In genomic region chr6:84449220-84449619, GRCh38 we compare ENCODE assay signal across 24 cellular contexts.
DNase-seq lines count a peak whose midpoint lies in the region; ATAC-seq and TF ChIP-seq lines count a peak whose summit lies in the region.
"Had no signal": no experiment of that assay in that cellular context is flagged by ENCODE, and none has a peak within 500 bp of the region (broad histone marks: within the 10 kb centered on the region; RNA-seq: fewer than 3 reads in every experiment).

No MANE protein-coding gene starts in this region.

- H3K9me3 Mint-ChIP-seq in MCF 10A (ENCODE audit: unreplicated experiment) = no peaks in the 10 kb centered on the region
- H3K9me3 Mint-ChIP-seq in T-cell = peaks cover 0 to 5% (median 3%) of the 10 kb centered on the region in 3 donors
- H3K9me3 Mint-ChIP-seq: activated naive CD8-positive, alpha-beta T cell treated with anti-CD3 and anti-CD28 coated beads for 36 hours; mesothelial cell of epicardium; T-helper 1 cell treated with Interleukin-12 subunit alpha and Interleukin-12 subunit beta and Interleukin-4 antibody, amounts not matched to agents 30 μg/mL and 1 μg/mL, for 36 hours had no signal

- peak; percentile 33 for DNase-seq in MCF 10A (ENCODE audit: unreplicated experiment)
- DNase-seq in breast epithelium (ENCODE audit: low spot score in 2 of 2) = no peak
- DNase-seq in NCI-H748 (lab: John Stamatoyannopoulos, UW; ENCODE audit: unreplicated experiment) = peak; percentile 86
- DNase-seq in fibroblast of villous mesenchyme (ENCODE audit: low read depth) = peak; percentile 82
- peak; percentile 15 for DNase-seq in renal cortical epithelial cell (ENCODE audit: low read depth)
- DNase-seq in activated naive CD4-positive, alpha-beta T cell treated with Interleukin-2 at 50 U/mL for 16 hours = no peak
- no peak for DNase-seq in T-helper 2 cell
- DNase-seq in T-cell = no peak
- DNase-seq: activated CD4-positive, alpha-beta T cell treated with anti-CD3 and anti-CD28 coated beads for 48 hours; activated naive CD8-positive, alpha-beta T cell treated with anti-CD3 and anti-CD28 coated beads for 36 hours; Calu3; effector CD4-positive, alpha-beta T cell; kidney glomerular epithelial cell; naive thymus-derived CD8-positive, alpha-beta T cell; NCI-H1436 treated with DMSO at 0.1 percent for 48 hours; NCI-H526 treated with DMSO at 0.1 percent for 48 hours; ovary; PC-3; right cardiac atrium; stimulated activated CD4-positive, alpha-beta T cell treated with anti-CD3 and anti-CD28 coated beads, Interleukin-12 subunit alpha, Interleukin-12 subunit beta, amount 100 ng/mL, for 4 hours; trophoblast cell had no signal

- POLR2A ChIA-PET in MCF 10A (lab: Yijun Ruan, JAX) = interaction anchor here (1.5 kb wide), 1 partner anchor 16 kb away, joined by 4 read pairs; no protein-coding TSS in a partner anchor
- POLR2A ChIA-PET in T-cell (lab: Charles Lee) = no interaction called here

- no peak overlapping the region for H3K27ac ChIP-seq in breast epithelium
- H3K27ac ChIP-seq: gastroesophageal sphincter, ovary had no signal

- H3K27me3 ChIP-seq in breast epithelium = no peaks in the 10 kb centered on the region
- H3K27me3 ChIP-seq: gastroesophageal sphincter, ovary had no signal

- no peak overlapping the region for H3K27ac Mint-ChIP-seq in MCF 10A (ENCODE audit: low read depth, unreplicated experiment)
- H3K27ac Mint-ChIP-seq in T-cell = no peak overlapping the region
- H3K27ac Mint-ChIP-seq: activated naive CD8-positive, alpha-beta T cell treated with anti-CD3 and anti-CD28 coated beads for 36 hours; mesothelial cell of epicardium; naive thymus-derived CD8-positive, alpha-beta T cell; T-helper 1 cell treated with Interleukin-12 subunit alpha and Interleukin-12 subunit beta and Interleukin-4 antibody, amounts not matched to agents 30 μg/mL and 1 μg/mL, for 36 hours had no signal

- H3K4me1 ChIP-seq in breast epithelium = no peaks in the 10 kb centered on the region
- H3K4me1 ChIP-seq: gastroesophageal sphincter had no signal

- H3K9me3 ChIP-seq in breast epithelium = no peaks in the 10 kb centered on the region
- H3K9me3 ChIP-seq: gastroesophageal sphincter, ovary had no signal

- H3K4me1 Mint-ChIP-seq in MCF 10A (ENCODE audit: insufficient read depth, unreplicated experiment) (no peaks in the 10 kb centered on the region), T-cell (no peaks in the 10 kb centered on the region)
- H3K4me1 Mint-ChIP-seq: activated naive CD8-positive, alpha-beta T cell treated with anti-CD3 and anti-CD28 coated beads for 36 hours; naive thymus-derived CD8-positive, alpha-beta T cell had no signal

- no peak for TF ChIP-seq POLR2A in breast epithelium (IDR thresholded peaks at IDR 0.05)

- CTCF ChIA-PET in MCF 10A (lab: Yijun Ruan, JAX) = no interaction called here
- CTCF ChIA-PET in T-cell (lab: Charles Lee) = no interaction called here

- no TSS peak for BruUV-seq in MCF 10A (replicated peaks; lab: Mats Ljungman, UMichigan)

- TF ChIP-seq CTCF in MCF 10A (IDR thresholded peaks at IDR 0.05; ENCODE audit: unreplicated experiment) (no peak), breast epithelium (IDR thresholded peaks at IDR 0.05) (no peak), fibroblast of villous mesenchyme (IDR thresholded peaks at IDR 0.05; ENCODE audit: insufficient read depth, low read depth, low read length) (no peak)

- ATAC-seq in T-cell (replicated peaks in 1 of 4) = no peak
- ATAC-seq: gastroesophageal sphincter; naive thymus-derived CD8-positive, alpha-beta T cell; PC-3 had no signal

- H3K4me3 Mint-ChIP-seq in MCF 10A (ENCODE audit: unreplicated experiment) = no peak overlapping the region
- H3K4me3 Mint-ChIP-seq in T-cell = no peak overlapping the region
- H3K4me3 Mint-ChIP-seq: activated naive CD8-positive, alpha-beta T cell treated with anti-CD3 and anti-CD28 coated beads for 36 hours; mesothelial cell of epicardium; naive thymus-derived CD8-positive, alpha-beta T cell; T-helper 1 cell treated with Interleukin-12 subunit alpha and Interleukin-12 subunit beta and Interleukin-4 antibody, amounts not matched to agents 30 μg/mL and 1 μg/mL, for 36 hours had no signal

- no peaks in the 10 kb centered on the region for H3K36me3 ChIP-seq in breast epithelium
- H3K36me3 ChIP-seq: gastroesophageal sphincter, ovary had no signal

- H3K36me3 Mint-ChIP-seq in MCF 10A (ENCODE audit: insufficient read depth, unreplicated experiment) (no peaks in the 10 kb centered on the region), T-cell (no peaks in the 10 kb centered on the region)
- H3K36me3 Mint-ChIP-seq: activated naive CD8-positive, alpha-beta T cell treated with anti-CD3 and anti-CD28 coated beads for 36 hours; mesothelial cell of epicardium; naive thymus-derived CD8-positive, alpha-beta T cell had no signal

- H3K27me3 Mint-ChIP-seq in MCF 10A (ENCODE audit: insufficient read depth, unreplicated experiment) (no peaks in the 10 kb centered on the region), T-cell (no peaks in the 10 kb centered on the region)
- H3K27me3 Mint-ChIP-seq: activated naive CD8-positive, alpha-beta T cell treated with anti-CD3 and anti-CD28 coated beads for 36 hours had no signal

- H3K4me3 ChIP-seq in breast epithelium (no peak overlapping the region), fibroblast of villous mesenchyme (ENCODE audit: low read depth, low read length) (no peak overlapping the region)
- H3K4me3 ChIP-seq: gastroesophageal sphincter, ovary had no signal

- intact Hi-C loops in MCF 10A (cut with micrococcal nuclease) = no loop called here
- intact Hi-C loops in breast epithelium (cut with DNase I; ENCODE audit: low total_unique reads) = no loop called here

Comparison
In these comparisons a context has a peak if more than half of its experiments do, and no peak if none do; other contexts are left out.
1. DNase-seq: peak in MCF 10A (single experiment), NCI-H748 (single experiment), fibroblast of villous mesenchyme (single experiment) and renal cortical epithelial cell (single experiment); none in breast epithelium (0 of 2), activated naive CD4-positive, alpha-beta T cell treated with Interleukin-2 at 50 U/mL for 16 hours (single experiment), T-helper 2 cell (0 of 5) and T-cell (0 of 34).